In the genomic region with DNA sequence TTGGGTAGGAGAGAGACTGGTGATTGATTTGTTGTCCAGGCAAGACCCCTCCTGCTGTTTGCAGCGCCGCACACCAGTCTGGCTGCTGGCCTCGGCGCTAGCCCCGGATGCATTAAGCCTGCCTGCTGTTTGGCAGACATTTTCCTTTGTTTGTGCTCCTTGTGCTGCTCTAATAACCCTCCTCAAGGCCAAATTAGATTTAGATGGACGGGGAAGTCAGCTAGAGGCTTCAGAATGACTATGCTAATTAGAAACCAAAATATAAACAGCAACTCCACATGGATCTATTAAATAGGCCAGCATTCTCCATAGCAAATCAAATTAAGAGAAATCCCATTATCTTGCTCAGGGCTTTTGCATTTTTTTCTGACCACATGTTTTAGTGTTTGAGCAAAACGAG, we compare ENCODE assay signal across 14 cellular contexts.
DNase-seq lines count a peak whose midpoint lies in the region; ATAC-seq and TF ChIP-seq lines count a peak whose summit lies in the region.
"Had no signal": no experiment of that assay in that cellular context is flagged by ENCODE, and none has a peak within 500 bp of the region (broad histone marks: within the 10 kb centered on the region; RNA-seq: fewer than 3 reads in every experiment).

No MANE protein-coding gene starts in this region.

- no peaks in the 10 kb centered on the region for H3K36me3 ChIP-seq in left ventricle myocardium inferior
- no peaks in the 10 kb centered on the region for H3K36me3 ChIP-seq in hepatocyte (replicated peaks; ENCODE audit: insufficient read depth, low read depth)
- H3K36me3 ChIP-seq: cardiac muscle cell, upper lobe of left lung had no signal

- no peaks in the 10 kb centered on the region for H3K9me2 ChIP-seq in hepatocyte (replicated peaks; ENCODE audit: insufficient read depth)

- no peaks in the 10 kb centered on the region for H3K27me3 ChIP-seq in left ventricle myocardium inferior (ENCODE audit: low read depth)
- no peaks in the 10 kb centered on the region for H3K27me3 ChIP-seq in hepatocyte
- H3K27me3 ChIP-seq: cardiac muscle cell, upper lobe of left lung had no signal

- no peak overlapping the region for H3K4me2 ChIP-seq in hepatocyte

- DNase-seq in left ventricle myocardium inferior, result no peak
- no peak for DNase-seq in cardiac septum (ENCODE audit: low spot score)
- peak; percentile 97 for DNase-seq in NCI-H82 treated with DMSO at 0.1 percent for 48 hours (lab: John Stamatoyannopoulos, UW; ENCODE audit: unreplicated experiment)
- DNase-seq in hepatocyte (ENCODE audit: low spot score), result peak; percentile 17
- no peak for DNase-seq in NCI-H2029 (lab: John Stamatoyannopoulos, UW)
- no peak for DNase-seq in SHP77 treated with DMSO at 0.1 percent for 48 hours (lab: John Stamatoyannopoulos, UW)
- DNase-seq in activated CD8-positive, alpha-beta memory T cell treated with anti-CD3 and anti-CD28 coated beads, Interleukin-2, amount 50 U/mL, for 4 hours, result no peak
- DNase-seq: ACHN, activated gamma-delta T cell, mesenchymal stem cell had no signal

- no peaks in the 10 kb centered on the region for H4K20me1 ChIP-seq in hepatocyte (ENCODE audit: insufficient read depth, poor library complexity, severe bottlenecking)

- no peak for ATAC-seq in GM21390 (IDR thresholded peaks at IDR 0.05; ENCODE audit: unreplicated experiment)
- ATAC-seq: K562 had no signal

- WGBS in hepatocyte (ENCODE audit: low lambda C conversion rate, missing lambda C conversion rate), result 48% methylated on average over 7 of the region's 7 CpGs

- no peaks in the 10 kb centered on the region for H3K79me2 ChIP-seq in hepatocyte

- H3K4me3 ChIP-seq in left ventricle myocardium inferior (no peak overlapping the region), hepatocyte (no peak overlapping the region)
- H3K4me3 ChIP-seq: cardiac muscle cell, K562, upper lobe of left lung had no signal

- H3K27ac ChIP-seq in left ventricle myocardium inferior (replicated peaks) (peak overlapping the region; percentile 47), hepatocyte (peak overlapping the region; percentile 52)
- H3K27ac ChIP-seq: cardiac muscle cell, upper lobe of left lung had no signal

- no peak overlapping the region for H2AFZ ChIP-seq in hepatocyte

- H3K4me1 ChIP-seq in left ventricle myocardium inferior, result peaks cover 12% of the 10 kb centered on the region
- no peaks in the 10 kb centered on the region for H3K4me1 ChIP-seq in hepatocyte (ENCODE audit: insufficient read depth)
- H3K4me1 ChIP-seq: upper lobe of left lung had no signal

- TF ChIP-seq CTCF in left ventricle myocardium inferior (IDR thresholded peaks at IDR 0.05; ENCODE audit: borderline replicate concordance), result no peak
- TF ChIP-seq CTCF in hepatocyte (IDR thresholded peaks at IDR 0.05; ENCODE audit: poor library complexity), result no peak

- intact Hi-C loops in left ventricle myocardium inferior (cut with micrococcal nuclease), result no loop called here
- intact Hi-C loops in cardiac septum (cut with DNase I), result loop anchor here (10.0 kb wide), 1 partner anchor 165 kb away; no protein-coding TSS in a partner anchor

- H3K9me3 ChIP-seq in left ventricle myocardium inferior (replicated peaks) (no peaks in the 10 kb centered on the region), hepatocyte (ENCODE audit: low read depth) (no peaks in the 10 kb centered on the region)
- H3K9me3 ChIP-seq: upper lobe of left lung had no signal

Comparison
In these comparisons a context has a peak if more than half of its experiments do, and no peak if none do; other contexts are left out.
1. DNase-seq: peak in NCI-H82 treated with DMSO at 0.1 percent for 48 hours (single experiment) and hepatocyte (single experiment); none in left ventricle myocardium inferior (single experiment), cardiac septum (single experiment), NCI-H2029 (single experiment), SHP77 treated with DMSO at 0.1 percent for 48 hours (single experiment) and activated CD8-positive, alpha-beta memory T cell treated with anti-CD3 and anti-CD28 coated beads, Interleukin-2, amount 50 U/mL, for 4 hours (single experiment).